ENCODE assay signal across 7 cellular contexts in the genomic region with DNA sequence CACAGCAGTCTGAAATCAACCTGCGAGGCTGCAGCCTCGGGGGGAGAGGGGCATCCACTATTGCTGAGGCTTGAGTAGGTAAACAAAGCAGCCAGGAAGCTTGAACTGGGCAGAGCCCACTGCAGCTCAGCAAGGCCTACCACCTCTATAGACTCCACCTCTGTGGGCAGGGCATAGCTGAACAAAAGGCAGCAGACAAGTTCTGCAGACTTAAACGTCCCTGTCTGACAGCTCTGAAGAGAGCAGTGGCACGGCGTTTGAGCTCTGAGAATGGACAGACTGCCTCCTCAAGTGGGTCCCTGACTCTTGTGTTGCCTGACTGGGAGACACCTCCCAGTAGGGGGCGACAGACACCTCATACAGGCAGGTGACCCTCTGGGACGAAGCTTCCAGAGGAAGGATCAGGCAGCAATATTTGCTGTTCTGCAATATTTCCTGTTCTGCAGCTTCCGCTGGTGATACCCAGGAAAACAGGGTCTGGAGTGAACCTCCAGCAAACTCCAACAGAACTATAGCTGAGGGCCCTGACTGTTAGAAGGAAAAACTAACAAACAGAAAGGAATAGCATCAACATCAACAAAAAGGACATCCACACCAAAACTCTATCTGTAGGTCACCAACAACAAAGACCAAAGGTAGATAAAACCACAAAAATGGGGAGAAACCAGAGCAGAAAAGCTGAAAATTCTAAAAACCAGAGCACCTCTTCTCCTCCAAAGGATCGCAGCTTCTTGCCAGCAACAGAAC. TPM values are rescaled to one million over a fixed set of nuclear protein-coding genes. Genes with fewer than 3 reads are reported as not detected.
DNase-seq lines count a peak whose midpoint lies in the region; TF ChIP-seq lines count a peak whose summit lies in the region.
"Not testable (repeated sequence)": the region's sequence is repeated elsewhere in the genome, so short reads cannot be mapped to it uniquely, and the experiment has no call there.

No MANE protein-coding gene starts in this region.

- H3K27me3 Mint-ChIP-seq in mesothelial cell of epicardium (ENCODE audit: low read depth), result not testable (repeated sequence)

- H3K4me3 Mint-ChIP-seq in mesothelial cell of epicardium, result not testable (repeated sequence)

- peak overlapping the region; percentile 50 for H2AFZ ChIP-seq in fibroblast of lung (ENCODE audit: low read length)

- H3K36me3 ChIP-seq in fibroblast of lung (ENCODE audit: control insufficient read depth, insufficient read depth, low read length), result not testable (repeated sequence)

- not testable (repeated sequence) for H3K27ac ChIP-seq in fibroblast of lung (ENCODE audit: insufficient read depth, low read length)

- TF ChIP-seq CTCF in GM12875 (IDR thresholded peaks at IDR 0.05; ENCODE audit: borderline replicate concordance, insufficient read depth, low read depth, low read length), result peak; percentile 69
- peak; percentile 55 for TF ChIP-seq CTCF in WI38 (IDR thresholded peaks at IDR 0.05; ENCODE audit: low read depth, low read length)
- TF ChIP-seq CTCF in fibroblast of lung (conservative IDR thresholded peaks at IDR 0.05 in 1 of 2, IDR thresholded peaks at IDR 0.05 in 1 of 2; ENCODE audit: low read depth in 1 of 2, low read length in 2 of 2), result peak; percentile 37 to 49
- peak; percentile 53 for TF ChIP-seq CTCF in mesothelial cell of epicardium (IDR thresholded peaks at IDR 0.05; ENCODE audit: unreplicated experiment)

- not testable (repeated sequence) for H3K9me3 Mint-ChIP-seq in mesothelial cell of epicardium

- not testable (repeated sequence) for H3K79me2 ChIP-seq in fibroblast of lung (ENCODE audit: control insufficient read depth, insufficient read depth, low read length)

- not testable (repeated sequence) for H3K4me2 ChIP-seq in fibroblast of lung (ENCODE audit: extremely low read depth, insufficient read depth, low read length)

- H3K36me3 Mint-ChIP-seq in mesothelial cell of epicardium, result not testable (repeated sequence)

- not testable (repeated sequence) for H3K4me1 Mint-ChIP-seq in mesothelial cell of epicardium

- DNase-seq in NCI-H2081 (lab: John Stamatoyannopoulos, UW), result peak; percentile 32 to 43
- DNase-seq in activated naive CD4-positive, alpha-beta T cell treated with anti-CD3 and anti-CD28 coated beads, Interleukin-2, amount 50 U/mL, for 16 hours, result peak; percentile 77
- DNase-seq in fibroblast of lung (ENCODE audit: low read depth in 2 of 2), result peak; percentile 38 to 57
- peak in 1 of 2 experiments; percentile 70 for DNase-seq in mesothelial cell of epicardium (ENCODE audit: low spot score in 2 of 2, unreplicated experiment in 2 of 2)
- DNase-seq in stimulated activated CD4-positive, alpha-beta T cell treated with anti-CD3 and anti-CD28 coated beads, Interleukin-2, amount 100 ng/mL, for 48 hours, result peak; percentile 76 to 79

- not testable (repeated sequence) for H3K27me3 ChIP-seq in fibroblast of lung (ENCODE audit: control insufficient read depth, insufficient read depth, low read length)

- H3K4me3 ChIP-seq in GM12875 (ENCODE audit: low read depth, low read length); WI38 (ENCODE audit: low read depth, low read length); fibroblast of lung (replicated peaks in 1 of 4; ENCODE audit: control extremely low read depth in 1 of 4, insufficient read depth in 1 of 4, low read depth in 3 of 4, low read length in 4 of 4): not testable (repeated sequence)

- H3K9ac ChIP-seq in fibroblast of lung (ENCODE audit: insufficient read depth, low read length), result not testable (repeated sequence)

- H4K20me1 ChIP-seq in fibroblast of lung (ENCODE audit: control insufficient read depth, extremely low read depth, insufficient read depth, low read length), result not testable (repeated sequence)

- H3K4me1 ChIP-seq in fibroblast of lung (ENCODE audit: control insufficient read depth, extremely low read depth, insufficient read depth, low read length), result not testable (repeated sequence)

- not testable (repeated sequence) for H3K27ac Mint-ChIP-seq in mesothelial cell of epicardium

- not testable (repeated sequence) for H3K9me3 ChIP-seq in fibroblast of lung (ENCODE audit: control insufficient read depth, insufficient read depth, low read depth, low read length)

RNA-seq across cellular contexts. Expression of a gene that starts 15.9 kb away (rescaled TPM):
- 98.1 and 102 TPM in 2 replicates for total RNA-seq in fibroblast of lung
- 82.2 and 91.3 TPM in 2 replicates for polyA plus RNA-seq in fibroblast of lung
- polyA plus RNA-seq in fibroblast of lung (2012), result 86.4 and 90.3 TPM in 2 replicates
- polyA minus RNA-seq in fibroblast of lung (ENCODE audit: low replicate concordance), result 7.7 and 7.9 TPM in 2 replicates
- total RNA-seq in mesothelial cell of epicardium, result 56.1 to 58.9 TPM (median 57.6 TPM) in 3 replicates

RNA-seq across cellular contexts. Expression of a gene that starts 52.8 kb away (rescaled TPM):
- total RNA-seq in fibroblast of lung (12.1 and 27.6 TPM in 2 replicates), mesothelial cell of epicardium (15.8 to 17.2 TPM (median 17.0 TPM) in 3 replicates)
- polyA plus RNA-seq in fibroblast of lung, result 22.9 and 24.5 TPM in 2 replicates
- polyA plus RNA-seq in fibroblast of lung (2012), result 13.7 and 15.7 TPM in 2 replicates
- polyA minus RNA-seq in fibroblast of lung (ENCODE audit: low replicate concordance), result 19.3 and 53.2 TPM in 2 replicates
